ENCODE assay signal across 8 cellular contexts in the genomic region with DNA sequence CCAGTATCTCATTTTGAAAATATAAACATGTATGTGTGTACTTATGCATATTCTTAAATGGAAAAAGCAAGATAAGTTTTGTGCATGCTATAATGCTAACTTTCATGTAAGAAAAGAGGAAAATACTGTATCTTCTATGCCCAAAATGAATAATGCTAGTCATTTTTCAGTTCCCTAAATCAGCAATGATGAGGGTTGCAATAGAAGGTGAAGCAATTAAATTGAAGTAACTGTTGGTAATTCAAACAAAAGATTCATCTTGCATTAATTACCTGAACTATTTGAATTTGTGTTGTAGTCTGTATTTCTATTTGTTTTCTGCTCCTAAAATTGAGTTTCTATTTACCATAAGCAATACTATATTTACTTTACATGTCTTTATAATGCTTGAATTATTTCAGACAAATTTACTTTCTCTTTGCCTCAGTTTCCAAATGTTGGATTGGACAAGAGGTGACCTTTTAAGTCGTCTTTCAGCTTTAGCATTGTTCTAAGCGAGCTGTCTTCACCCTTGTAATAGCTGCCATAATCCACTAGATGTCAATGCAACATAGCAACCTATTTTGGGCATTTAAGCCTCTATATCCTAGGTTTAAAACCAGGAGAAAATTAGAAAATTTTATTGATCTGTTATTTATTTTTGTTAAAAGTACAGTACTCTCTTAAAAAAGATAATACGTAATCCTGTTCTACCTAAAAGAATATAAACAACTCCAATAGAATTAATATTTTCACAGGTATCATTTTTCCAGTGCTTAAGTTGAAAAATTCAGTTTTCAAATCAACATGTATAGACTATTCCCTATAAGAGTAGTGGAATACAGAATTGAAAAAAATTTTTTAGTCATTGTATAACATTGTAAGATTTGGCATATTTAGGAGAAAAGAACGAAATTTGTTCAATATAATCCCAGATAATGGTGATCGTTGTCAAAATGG. TPM values are rescaled to one million over a fixed set of nuclear protein-coding genes. Genes with fewer than 3 reads are reported as not detected.
DNase-seq lines count a peak whose midpoint lies in the region; ATAC-seq, FAIRE-seq and TF ChIP-seq lines count a peak whose summit lies in the region.

No MANE protein-coding gene starts in this region.

- no peaks in the 10 kb centered on the region for H3K36me3 Mint-ChIP-seq in activated naive CD4-positive, alpha-beta T cell treated with anti-CD3 and anti-CD28 coated beads, Interleukin-2, amount 10 ng/mL, durations not matched to agents 7 days and 5 days

- DNase-seq in A549 (ENCODE audit: low read depth in 1 of 2, low spot score in 1 of 2) (peak; percentile 13 to 60), GM12865 (ENCODE audit: low read depth) (peak; percentile 69), Karpas-422 (peak; percentile 83), SK-N-SH (peak; percentile 30), fibroblast of mammary gland (ENCODE audit: low read depth) (peak; percentile 74)
- DNase-seq in activated naive CD4-positive, alpha-beta T cell treated with anti-CD3 and anti-CD28 coated beads, Interleukin-2, amount 10 ng/mL, durations not matched to agents 7 days and 5 days: no peak

- WGBS in A549 (ENCODE audit: missing lambda C conversion rate): 19% methylated on average over 5 of the region's 5 CpGs
- WGBS in SK-N-SH (ENCODE audit: low lambda C conversion rate): 8% methylated on average over 5 of the region's 5 CpGs

- no peak for TF ChIP-seq POLR2A in A549 (IDR thresholded peaks at IDR 0.05; ENCODE audit: low read length)

- TF ChIP-seq RAD21 in A549 (conservative IDR thresholded peaks at IDR 0.05 in 1 of 2, IDR thresholded peaks at IDR 0.05 in 1 of 2) (peak; percentile 79 to 81), SK-N-SH (IDR thresholded peaks at IDR 0.05; ENCODE audit: low read length) (peak; percentile 86)

- H3K79me2 ChIP-seq in Karpas-422 (ENCODE audit: low read length): no peaks in the 10 kb centered on the region
- H3K79me2 ChIP-seq in SK-N-SH (ENCODE audit: insufficient read depth): no peaks in the 10 kb centered on the region

- no peak overlapping the region for H2AFZ ChIP-seq in Karpas-422 (ENCODE audit: low read length)
- no peak overlapping the region for H2AFZ ChIP-seq in SK-N-SH (ENCODE audit: low read depth)

- no peak for FAIRE-seq in A549 (lab: Jason Lieb, UNC)

- H3K4me1 ChIP-seq in A549 (no peaks in the 10 kb centered on the region; the same call in 2 of the 3 replicates), Karpas-422 (ENCODE audit: low read length) (peaks cover 12% of the 10 kb centered on the region; the same call in 1 of the 2 replicates), SK-N-SH (ENCODE audit: control insufficient read depth in 1 of 2, insufficient read depth in 2 of 2, low read depth in 1 of 2, low read length in 1 of 2) (no peaks in the 10 kb centered on the region), neutrophil (ENCODE audit: control insufficient read depth in 1 of 2, insufficient read depth in 1 of 2, low read depth in 1 of 2, low read length in 1 of 2) (peaks cover 7 to 9% of the 10 kb centered on the region in 2 experiments)

- no peak overlapping the region for H3K4me2 ChIP-seq in A549
- no peak overlapping the region for H3K4me2 ChIP-seq in Karpas-422 (ENCODE audit: low read depth, low read length, poor library complexity, severe bottlenecking)
- H3K4me2 ChIP-seq in SK-N-SH: no peak overlapping the region

- POLR2A ChIA-PET in A549 (lab: Yijun Ruan, JAX) (no interaction called here), SK-N-SH (lab: Yijun Ruan, JAX) (no interaction called here)

- no peaks in the 10 kb centered on the region for H3F3A ChIP-seq in SK-N-SH (replicated peaks; ENCODE audit: insufficient read depth)

- no peaks in the 10 kb centered on the region for H4K20me1 ChIP-seq in Karpas-422 (ENCODE audit: insufficient read depth, low read depth, low read length)
- H4K20me1 ChIP-seq in SK-N-SH (ENCODE audit: insufficient read depth): no peaks in the 10 kb centered on the region

- H3K9me3 ChIP-seq in A549: no peaks in the 10 kb centered on the region
- H3K9me3 ChIP-seq in Karpas-422 (ENCODE audit: low read length): no peaks in the 10 kb centered on the region
- H3K9me3 ChIP-seq in SK-N-SH: no peaks in the 10 kb centered on the region
- H3K9me3 ChIP-seq in neutrophil: no peaks in the 10 kb centered on the region

- H3K4me1 Mint-ChIP-seq in activated naive CD4-positive, alpha-beta T cell treated with anti-CD3 and anti-CD28 coated beads, Interleukin-2, amount 10 ng/mL, durations not matched to agents 7 days and 5 days: no peaks in the 10 kb centered on the region

- TF ChIP-seq CTCF in A549 (IDR thresholded peaks at IDR 0.05) (peak; percentile 74), GM12865 (IDR thresholded peaks at IDR 0.05; ENCODE audit: insufficient read depth, low read depth, low read length, missing control alignments) (peak; percentile 81), SK-N-SH (IDR thresholded peaks at IDR 0.05) (peak; percentile 82), fibroblast of mammary gland (conservative IDR thresholded peaks at IDR 0.05; ENCODE audit: control insufficient read depth, insufficient read depth, low read depth, low read length) (peak; percentile 96), neutrophil (IDR thresholded peaks at IDR 0.05) (peak; percentile 90)

- ATAC-seq in A549: peak in 1 of 2 experiments; percentile 75; a peak in 3 of 6 replicates
- ATAC-seq in HG02938 (IDR thresholded peaks at IDR 0.05; ENCODE audit: unreplicated experiment): no peak

- CTCF ChIA-PET in A549 (lab: Yijun Ruan, JAX) (interaction anchor here (0.6 to 3.5 kb wide), 9 partner anchors 9 to 370 kb away, joined by 3 to 26 read pairs (median 3); no protein-coding TSS in a partner anchor), SK-N-SH (lab: Yijun Ruan, JAX) (interaction anchor here (0.6 to 3.2 kb wide), 31 partner anchors 9 to 1110 kb away, joined by 3 to 27 read pairs (median 5); no protein-coding TSS in a partner anchor)
- CTCF ChIA-PET in activated naive CD4-positive, alpha-beta T cell treated with anti-CD3 and anti-CD28 coated beads, Interleukin-2, amount 10 ng/mL, durations not matched to agents 7 days and 5 days (lab: Charles Lee): interaction anchor here (1.0 to 1.6 kb wide), 10 partner anchors 9 to 194 kb away, joined by 3 to 12 read pairs (median 4); no protein-coding TSS in a partner anchor

- no peak overlapping the region for H3K4me3 ChIP-seq in A549
- H3K4me3 ChIP-seq in GM12865 (ENCODE audit: low read depth, low read length): no peak overlapping the region
- H3K4me3 ChIP-seq in Karpas-422 (ENCODE audit: low read length): no peak overlapping the region
- peak overlapping the region in 1 of 2 experiments; percentile 34; a peak in 1 of 4 replicates for H3K4me3 ChIP-seq in SK-N-SH (ENCODE audit: low read depth in 2 of 2, low read length in 1 of 2)
- no peak overlapping the region for H3K4me3 ChIP-seq in fibroblast of mammary gland (ENCODE audit: control insufficient read depth, low read depth, low read length)
- H3K4me3 ChIP-seq in neutrophil (ENCODE audit: low read depth in 1 of 2, low read length in 1 of 2): no peak overlapping the region

- H3K27ac Mint-ChIP-seq in activated naive CD4-positive, alpha-beta T cell treated with anti-CD3 and anti-CD28 coated beads, Interleukin-2, amount 10 ng/mL, durations not matched to agents 7 days and 5 days: no peak overlapping the region

- TF ChIP-seq EP300 in A549 (IDR thresholded peaks at IDR 0.05) (no peak), SK-N-SH (IDR thresholded peaks at IDR 0.05; ENCODE audit: borderline replicate concordance in 1 of 2, low read depth in 1 of 2, low read length in 1 of 2) (no peak)

- H3K36me3 ChIP-seq in Karpas-422 (ENCODE audit: insufficient read depth, low read length) (no peaks in the 10 kb centered on the region), SK-N-SH (replicated peaks in 1 of 2; ENCODE audit: control insufficient read depth in 1 of 2, insufficient read depth in 2 of 2, low read length in 1 of 2) (no peaks in the 10 kb centered on the region), neutrophil (no peaks in the 10 kb centered on the region)

- no peak overlapping the region for H3K9ac ChIP-seq in Karpas-422 (ENCODE audit: low read length)
- H3K9ac ChIP-seq in SK-N-SH: no peak overlapping the region

- no peak overlapping the region for H3K4me3 Mint-ChIP-seq in activated naive CD4-positive, alpha-beta T cell treated with anti-CD3 and anti-CD28 coated beads, Interleukin-2, amount 10 ng/mL, durations not matched to agents 7 days and 5 days

- H3K27me3 ChIP-seq in Karpas-422 (ENCODE audit: low read length) (no peaks in the 10 kb centered on the region), SK-N-SH (ENCODE audit: insufficient read depth) (no peaks in the 10 kb centered on the region; the same call in 1 of the 2 replicates), neutrophil (no peaks in the 10 kb centered on the region)

- no peaks in the 10 kb centered on the region for H3K9me3 Mint-ChIP-seq in activated naive CD4-positive, alpha-beta T cell treated with anti-CD3 and anti-CD28 coated beads, Interleukin-2, amount 10 ng/mL, durations not matched to agents 7 days and 5 days

- H3K27ac ChIP-seq in A549: peak overlapping the region in 1 of 2 experiments; percentile 8; a peak in 1 of 6 replicates
- no peak overlapping the region for H3K27ac ChIP-seq in Karpas-422 (ENCODE audit: low read length)
- H3K27ac ChIP-seq in SK-N-SH (ENCODE audit: low read depth in 2 of 2, low read length in 1 of 2): no peak overlapping the region
- H3K27ac ChIP-seq in neutrophil: peak overlapping the region; percentile 47

- peaks cover 17% of the 10 kb centered on the region for H3K27me3 Mint-ChIP-seq in activated naive CD4-positive, alpha-beta T cell treated with anti-CD3 and anti-CD28 coated beads, Interleukin-2, amount 10 ng/mL, durations not matched to agents 7 days and 5 days

- H3K9me2 ChIP-seq in Karpas-422 (replicated peaks; ENCODE audit: insufficient read depth, low read length): no peaks in the 10 kb centered on the region
- no peaks in the 10 kb centered on the region for H3K9me2 ChIP-seq in SK-N-SH

TF ChIP-seq in A549, 52 proteins besides CTCF, POLR2A, EP300 and RAD21:
- peak; percentile 77 for TF ChIP-seq SMC3 (IDR thresholded peaks at IDR 0.05)
- TF ChIP-seq MYC (IDR thresholded peaks at IDR 0.05; ENCODE audit: borderline replicate concordance, low read length): no peak

TF ChIP-seq in SK-N-SH, 30 proteins besides CTCF, POLR2A, EP300 and RAD21 (continues in another document):
- peak; percentile 64 for TF ChIP-seq SMC3 (IDR thresholded peaks at IDR 0.05; ENCODE audit: low read depth, low read length)

RNA-seq across cellular contexts. Expression of a gene that starts 52.3 kb away (rescaled TPM):
- polyA plus RNA-seq in A549 (2011; rRNA removed) (48.7 and 54.9 TPM in 2 replicates), A549 (2017; fragmentation: RNase III; extraction: RNeasy Plus Mini Kit Qiagen cat#74134 plus additional on column Dnase treatment) (29.8 to 33.2 TPM (median 31.2 TPM) in 3 replicates), SK-N-SH (2012; rRNA removed) (11.5 and 16.7 TPM in 2 replicates)
- polyA plus RNA-seq in A549 (2012; cell fraction: cytosol; rRNA removed): 8.9 and 10.3 TPM in 2 replicates
- 7.4 and 9.9 TPM in 2 replicates for polyA plus RNA-seq in A549 (2012; cell fraction: nucleus; rRNA removed)
- polyA minus RNA-seq in A549 (2011; rRNA and poly(A)+ RNA removed): 24.3 and 33.7 TPM in 2 replicates
- total RNA-seq in Karpas-422 (2014; rRNA removed; shearing (Covaris generic); ENCODE audit: low replicate concordance): 36.0 and 76.9 TPM in 2 replicates
- 18.5 and 18.7 TPM in 2 replicates for polyA plus RNA-seq in SK-N-SH (2012; cell fraction: cytosol; rRNA removed)
- 4.7 and 14.5 TPM in 2 replicates for polyA plus RNA-seq in SK-N-SH (2012; cell fraction: nucleus; rRNA removed)
